11 cellular contexts compared by ENCODE assay signal in genomic region chr14:58082491-58083098, GRCh38.
DNase-seq lines count a peak whose midpoint lies in the region; ATAC-seq and TF ChIP-seq lines count a peak whose summit lies in the region.
"Had no signal": no experiment of that assay in that cellular context is flagged by ENCODE, and none has a peak within 500 bp of the region (broad histone marks: within the 10 kb centered on the region; RNA-seq: fewer than 3 reads in every experiment).

No MANE protein-coding gene starts in this region.

- H3K27me3 ChIP-seq in GM23248 (replicated peaks; ENCODE audit: insufficient read depth) (no peaks in the 10 kb centered on the region), RWPE2 (ENCODE audit: insufficient read depth, poor library complexity, severe bottlenecking) (peaks cover 2% of the 10 kb centered on the region), fibroblast of lung (ENCODE audit: control insufficient read depth, insufficient read depth, low read length) (no peaks in the 10 kb centered on the region)
- H3K27me3 ChIP-seq in naive thymus-derived CD4-positive, alpha-beta T cell (ENCODE audit: control insufficient read depth in 2 of 2, insufficient read depth in 2 of 2, low read length in 2 of 2) = no peaks in the 10 kb centered on the region

- H3K27ac Mint-ChIP-seq in naive thymus-derived CD4-positive, alpha-beta T cell = peak overlapping the region in 1 of 9 donors; percentile 28
- H3K27ac Mint-ChIP-seq: activated naive CD8-positive, alpha-beta T cell; stimulated activated naive CD8-positive, alpha-beta T cell treated with anti-CD3 and anti-CD28 coated beads, Interleukin-15, Interleukin-2, amounts not matched to agents 100 ng/mL and 50 ng/mL, for 24 hours had no signal

- H3K27ac ChIP-seq in GM23248 = peak overlapping the region; percentile 80
- peak overlapping the region; percentile 78 for H3K27ac ChIP-seq in RWPE2 (ENCODE audit: poor library complexity, severe bottlenecking)
- H3K27ac ChIP-seq in fibroblast of lung (ENCODE audit: insufficient read depth, low read length) = peak overlapping the region; percentile 71
- no peak overlapping the region for H3K27ac ChIP-seq in naive thymus-derived CD4-positive, alpha-beta T cell (ENCODE audit: low read depth, low read length)
- H3K27ac ChIP-seq: SK-N-MC had no signal

- no peaks in the 10 kb centered on the region for H4K20me1 ChIP-seq in GM23248 (ENCODE audit: insufficient read depth)
- no peaks in the 10 kb centered on the region for H4K20me1 ChIP-seq in fibroblast of lung (ENCODE audit: control insufficient read depth, extremely low read depth, insufficient read depth, low read length)

- intact Hi-C loops in naive thymus-derived CD4-positive, alpha-beta T cell (cut with micrococcal nuclease) = no loop called here

- peak overlapping the region; percentile 76 for H3K4me2 ChIP-seq in GM23248 (ENCODE audit: unreplicated experiment)
- H3K4me2 ChIP-seq in fibroblast of lung (ENCODE audit: extremely low read depth, insufficient read depth, low read length) = peak overlapping the region; percentile 70

- no peaks in the 10 kb centered on the region for H3K9me2 ChIP-seq in GM23248 (ENCODE audit: insufficient read depth)

- WGBS in GM23248 (ENCODE audit: low coverage in 1 of 2, low lambda C conversion rate in 2 of 2, missing lambda C conversion rate in 2 of 2), 2 experiments = 0 to 4% methylated on average over 1 of the region's 1 CpG

- in situ Hi-C loops in GM23248 (cut with MboI) = no loop called here

- H3K9me3 ChIP-seq in GM23248 (ENCODE audit: low read depth) (no peaks in the 10 kb centered on the region), RWPE2 (ENCODE audit: severe bottlenecking) (no peaks in the 10 kb centered on the region), fibroblast of lung (ENCODE audit: control insufficient read depth, insufficient read depth, low read depth, low read length) (no peaks in the 10 kb centered on the region)
- H3K9me3 ChIP-seq in naive thymus-derived CD4-positive, alpha-beta T cell (ENCODE audit: control insufficient read depth in 2 of 3, low read length in 3 of 3) = no peaks in the 10 kb centered on the region

- H3K36me3 ChIP-seq in GM23248 (ENCODE audit: low read depth) (no peaks in the 10 kb centered on the region), RWPE2 (ENCODE audit: low read depth) (no peaks in the 10 kb centered on the region), fibroblast of lung (ENCODE audit: control insufficient read depth, insufficient read depth, low read length) (no peaks in the 10 kb centered on the region)
- no peaks in the 10 kb centered on the region for H3K36me3 ChIP-seq in naive thymus-derived CD4-positive, alpha-beta T cell (ENCODE audit: control insufficient read depth in 2 of 3, insufficient read depth in 3 of 3, low read length in 3 of 3)

- H3K9me3 Mint-ChIP-seq in naive thymus-derived CD4-positive, alpha-beta T cell = no peaks in the 10 kb centered on the region
- H3K9me3 Mint-ChIP-seq: stimulated activated naive CD8-positive, alpha-beta T cell treated with anti-CD3 and anti-CD28 coated beads, Interleukin-15, Interleukin-2, amounts not matched to agents 100 ng/mL and 50 ng/mL, for 24 hours had no signal

- DNase-seq in GM23248 = peak; percentile 90
- DNase-seq in RWPE2 (ENCODE audit: low spot score) = no peak
- DNase-seq in fibroblast of lung (ENCODE audit: low read depth in 2 of 2) = peak; percentile 85 to 92
- DNase-seq in putamen (ENCODE audit: low spot score) = peak; percentile 51
- no peak for DNase-seq in naive thymus-derived CD4-positive, alpha-beta T cell
- no peak for DNase-seq in COR-L47 (lab: John Stamatoyannopoulos, UW)
- DNase-seq in islet precursor cell = no peak
- DNase-seq in retina = no peak

- peak overlapping the region; percentile 32; the same call in 1 of the 2 replicates for H3K9ac ChIP-seq in GM23248
- H3K9ac ChIP-seq in fibroblast of lung (ENCODE audit: insufficient read depth, low read length) = no peak overlapping the region

- H3K4me3 Mint-ChIP-seq in naive thymus-derived CD4-positive, alpha-beta T cell = no peak overlapping the region
- H3K4me3 Mint-ChIP-seq: activated naive CD8-positive, alpha-beta T cell; stimulated activated naive CD8-positive, alpha-beta T cell treated with anti-CD3 and anti-CD28 coated beads, Interleukin-15, Interleukin-2, amounts not matched to agents 100 ng/mL and 50 ng/mL, for 24 hours had no signal

- POLR2A ChIA-PET in naive thymus-derived CD4-positive, alpha-beta T cell (lab: Charles Lee) = no interaction called here

- CTCF ChIA-PET in naive thymus-derived CD4-positive, alpha-beta T cell (lab: Charles Lee) = no interaction called here

- H2AFZ ChIP-seq in GM23248 (peak overlapping the region; percentile 49), fibroblast of lung (ENCODE audit: low read length) (no peak overlapping the region)

- ATAC-seq in RWPE2 (ENCODE audit: low read depth) = peak; percentile 83
- ATAC-seq in naive thymus-derived CD4-positive, alpha-beta T cell = no peak

- no peaks in the 10 kb centered on the region for H3K36me3 Mint-ChIP-seq in naive thymus-derived CD4-positive, alpha-beta T cell
- H3K36me3 Mint-ChIP-seq: activated naive CD8-positive, alpha-beta T cell had no signal

- H3K79me2 ChIP-seq in GM23248 (ENCODE audit: insufficient read depth) = no peaks in the 10 kb centered on the region
- H3K79me2 ChIP-seq in fibroblast of lung (ENCODE audit: control insufficient read depth, insufficient read depth, low read length) = no peaks in the 10 kb centered on the region

- H3K4me3 ChIP-seq in GM23248 = peak overlapping the region; percentile 9; the same call in 1 of the 2 replicates
- H3K4me3 ChIP-seq in RWPE2 (ENCODE audit: severe bottlenecking) = no peak overlapping the region
- no peak overlapping the region for H3K4me3 ChIP-seq in fibroblast of lung (replicated peaks in 1 of 4; ENCODE audit: control extremely low read depth in 1 of 4, insufficient read depth in 1 of 4, low read depth in 3 of 4, low read length in 4 of 4)
- no peak overlapping the region for H3K4me3 ChIP-seq in naive thymus-derived CD4-positive, alpha-beta T cell (ENCODE audit: low read length)
- H3K4me3 ChIP-seq: SK-N-MC had no signal

- no peak for TF ChIP-seq CTCF in RWPE2 (IDR thresholded peaks at IDR 0.05; ENCODE audit: poor library complexity, severe bottlenecking)
- no peak for TF ChIP-seq CTCF in fibroblast of lung (conservative IDR thresholded peaks at IDR 0.05 in 1 of 2, IDR thresholded peaks at IDR 0.05 in 1 of 2; ENCODE audit: low read depth in 1 of 2, low read length in 2 of 2)

- H3K27me3 Mint-ChIP-seq in naive thymus-derived CD4-positive, alpha-beta T cell = peaks cover 0 to 45% (median 28%) of the 10 kb centered on the region in 5 donors

- H3F3A ChIP-seq in GM23248 (ENCODE audit: insufficient read depth) = peaks cover 35% of the 10 kb centered on the region

- H3K4me1 ChIP-seq in GM23248 (ENCODE audit: insufficient read depth) (peaks cover 37% of the 10 kb centered on the region), RWPE2 (ENCODE audit: insufficient read depth, poor library complexity, severe bottlenecking) (peaks cover 24% of the 10 kb centered on the region), fibroblast of lung (ENCODE audit: control insufficient read depth, extremely low read depth, insufficient read depth, low read length) (peaks cover 18% of the 10 kb centered on the region)
- H3K4me1 ChIP-seq in naive thymus-derived CD4-positive, alpha-beta T cell (ENCODE audit: control insufficient read depth in 2 of 2, insufficient read depth in 2 of 2, low read length in 2 of 2) = no peaks in the 10 kb centered on the region

- H3K4me1 Mint-ChIP-seq in naive thymus-derived CD4-positive, alpha-beta T cell = peaks cover 0 to 5% (median 0%) of the 10 kb centered on the region in 7 donors

Comparison
In these comparisons a context has a peak if more than half of its experiments do, and no peak if none do; other contexts are left out.
1. DNase-seq: peak in GM23248 (single experiment), fibroblast of lung (2 of 2) and putamen (single experiment); none in RWPE2 (single experiment), naive thymus-derived CD4-positive, alpha-beta T cell (0 of 9), COR-L47 (single experiment), islet precursor cell (single experiment) and retina (single experiment).